Comparison of ENCODE assay signal across 2 cellular contexts in the genomic region with DNA sequence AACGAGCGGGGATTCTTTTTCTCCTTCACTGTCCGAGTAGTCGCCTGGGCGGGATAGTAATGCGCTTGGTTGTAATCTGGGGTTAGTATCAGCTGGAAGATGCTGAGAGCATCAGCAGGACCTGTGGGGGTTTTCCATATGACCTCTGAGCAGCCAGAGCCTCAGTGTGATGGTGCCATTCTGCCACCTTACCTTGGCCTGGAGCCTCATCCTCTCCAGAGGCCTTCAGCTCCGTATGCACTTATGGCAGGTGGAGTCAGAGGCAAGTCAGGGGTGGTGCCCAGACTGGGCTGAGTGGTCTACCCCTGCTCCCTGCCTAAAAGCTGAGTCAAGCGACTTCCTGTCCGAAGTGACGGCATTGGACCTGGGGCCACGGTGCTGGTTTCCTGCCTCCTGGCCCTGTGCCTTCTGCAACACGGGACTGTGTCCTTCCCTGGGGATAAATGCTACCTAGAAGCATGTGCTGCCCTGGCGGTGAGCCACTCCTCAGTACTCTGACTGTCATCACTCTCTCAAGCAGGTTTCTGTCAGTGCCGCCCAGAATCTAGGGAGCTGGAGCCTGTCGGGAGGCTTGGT.
TF ChIP-seq lines count a peak whose summit lies in the region.

No MANE protein-coding gene starts in this region.

TF ChIP-seq in liver, 16 proteins besides CTCF, POLR2A, EP300 and RAD21:
- TF ChIP-seq GABPA (IDR thresholded peaks at IDR 0.05 in 1 of 2, conservative IDR thresholded peaks at IDR 0.05 in 1 of 2) (no peak), TAF1 (conservative IDR thresholded peaks at IDR 0.05) (no peak), SP1 (IDR thresholded peaks at IDR 0.05) (no peak), HNF4A (conservative IDR thresholded peaks at IDR 0.05) (no peak), FOXA1 (IDR thresholded peaks at IDR 0.05) (no peak), HNF4G (IDR thresholded peaks at IDR 0.05) (no peak), FOXA2 (IDR thresholded peaks at IDR 0.05) (no peak), YY1 (IDR thresholded peaks at IDR 0.05) (no peak), EGR1 (IDR thresholded peaks at IDR 0.05; ENCODE audit: low read depth in 2 of 2) (no peak)
- TF ChIP-seq, protein P1, sequence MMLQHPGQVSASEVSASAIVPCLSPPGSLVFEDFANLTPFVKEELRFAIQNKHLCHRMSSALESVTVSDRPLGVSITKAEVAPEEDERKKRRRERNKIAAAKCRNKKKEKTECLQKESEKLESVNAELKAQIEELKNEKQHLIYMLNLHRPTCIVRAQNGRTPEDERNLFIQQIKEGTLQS (IDR thresholded peaks at IDR 0.05), result no peak
- TF ChIP-seq, protein P2, sequence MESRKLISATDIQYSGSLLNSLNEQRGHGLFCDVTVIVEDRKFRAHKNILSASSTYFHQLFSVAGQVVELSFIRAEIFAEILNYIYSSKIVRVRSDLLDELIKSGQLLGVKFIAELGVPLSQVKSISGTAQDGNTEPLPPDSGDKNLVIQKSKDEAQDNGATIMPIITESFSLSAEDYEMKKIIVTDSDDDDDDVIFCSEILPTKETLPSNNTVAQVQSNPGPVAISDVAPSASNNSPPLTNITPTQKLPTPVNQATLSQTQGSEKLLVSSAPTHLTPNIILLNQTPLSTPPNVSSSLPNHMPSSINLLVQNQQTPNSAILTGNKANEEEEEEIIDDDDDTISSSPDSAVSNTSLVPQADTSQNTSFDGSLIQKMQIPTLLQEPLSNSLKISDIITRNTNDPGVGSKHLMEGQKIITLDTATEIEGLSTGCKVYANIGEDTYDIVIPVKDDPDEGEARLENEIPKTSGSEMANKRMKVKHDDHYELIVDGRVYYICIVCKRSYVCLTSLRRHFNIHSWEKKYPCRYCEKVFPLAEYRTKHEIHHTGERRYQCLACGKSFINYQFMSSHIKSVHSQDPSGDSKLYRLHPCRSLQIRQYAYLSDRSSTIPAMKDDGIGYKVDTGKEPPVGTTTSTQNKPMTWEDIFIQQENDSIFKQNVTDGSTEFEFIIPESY (IDR thresholded peaks at IDR 0.05), result no peak
- TF ChIP-seq, protein P3, sequence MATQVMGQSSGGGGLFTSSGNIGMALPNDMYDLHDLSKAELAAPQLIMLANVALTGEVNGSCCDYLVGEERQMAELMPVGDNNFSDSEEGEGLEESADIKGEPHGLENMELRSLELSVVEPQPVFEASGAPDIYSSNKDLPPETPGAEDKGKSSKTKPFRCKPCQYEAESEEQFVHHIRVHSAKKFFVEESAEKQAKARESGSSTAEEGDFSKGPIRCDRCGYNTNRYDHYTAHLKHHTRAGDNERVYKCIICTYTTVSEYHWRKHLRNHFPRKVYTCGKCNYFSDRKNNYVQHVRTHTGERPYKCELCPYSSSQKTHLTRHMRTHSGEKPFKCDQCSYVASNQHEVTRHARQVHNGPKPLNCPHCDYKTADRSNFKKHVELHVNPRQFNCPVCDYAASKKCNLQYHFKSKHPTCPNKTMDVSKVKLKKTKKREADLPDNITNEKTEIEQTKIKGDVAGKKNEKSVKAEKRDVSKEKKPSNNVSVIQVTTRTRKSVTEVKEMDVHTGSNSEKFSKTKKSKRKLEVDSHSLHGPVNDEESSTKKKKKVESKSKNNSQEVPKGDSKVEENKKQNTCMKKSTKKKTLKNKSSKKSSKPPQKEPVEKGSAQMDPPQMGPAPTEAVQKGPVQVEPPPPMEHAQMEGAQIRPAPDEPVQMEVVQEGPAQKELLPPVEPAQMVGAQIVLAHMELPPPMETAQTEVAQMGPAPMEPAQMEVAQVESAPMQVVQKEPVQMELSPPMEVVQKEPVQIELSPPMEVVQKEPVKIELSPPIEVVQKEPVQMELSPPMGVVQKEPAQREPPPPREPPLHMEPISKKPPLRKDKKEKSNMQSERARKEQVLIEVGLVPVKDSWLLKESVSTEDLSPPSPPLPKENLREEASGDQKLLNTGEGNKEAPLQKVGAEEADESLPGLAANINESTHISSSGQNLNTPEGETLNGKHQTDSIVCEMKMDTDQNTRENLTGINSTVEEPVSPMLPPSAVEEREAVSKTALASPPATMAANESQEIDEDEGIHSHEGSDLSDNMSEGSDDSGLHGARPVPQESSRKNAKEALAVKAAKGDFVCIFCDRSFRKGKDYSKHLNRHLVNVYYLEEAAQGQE (IDR thresholded peaks at IDR 0.05), result no peak
- TF ChIP-seq, protein P4, sequence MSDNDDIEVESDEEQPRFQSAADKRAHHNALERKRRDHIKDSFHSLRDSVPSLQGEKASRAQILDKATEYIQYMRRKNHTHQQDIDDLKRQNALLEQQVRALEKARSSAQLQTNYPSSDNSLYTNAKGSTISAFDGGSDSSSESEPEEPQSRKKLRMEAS (IDR thresholded peaks at IDR 0.05), result no peak

TF ChIP-seq in HepG2, 621 proteins besides CTCF, POLR2A, EP300 and RAD21:
- TF ChIP-seq, protein P5, sequence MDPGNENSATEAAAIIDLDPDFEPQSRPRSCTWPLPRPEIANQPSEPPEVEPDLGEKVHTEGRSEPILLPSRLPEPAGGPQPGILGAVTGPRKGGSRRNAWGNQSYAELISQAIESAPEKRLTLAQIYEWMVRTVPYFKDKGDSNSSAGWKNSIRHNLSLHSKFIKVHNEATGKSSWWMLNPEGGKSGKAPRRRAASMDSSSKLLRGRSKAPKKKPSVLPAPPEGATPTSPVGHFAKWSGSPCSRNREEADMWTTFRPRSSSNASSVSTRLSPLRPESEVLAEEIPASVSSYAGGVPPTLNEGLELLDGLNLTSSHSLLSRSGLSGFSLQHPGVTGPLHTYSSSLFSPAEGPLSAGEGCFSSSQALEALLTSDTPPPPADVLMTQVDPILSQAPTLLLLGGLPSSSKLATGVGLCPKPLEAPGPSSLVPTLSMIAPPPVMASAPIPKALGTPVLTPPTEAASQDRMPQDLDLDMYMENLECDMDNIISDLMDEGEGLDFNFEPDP (CRISPR knock-in tag; conservative IDR thresholded peaks at IDR 0.05), result no peak
- TF ChIP-seq, protein P6, sequence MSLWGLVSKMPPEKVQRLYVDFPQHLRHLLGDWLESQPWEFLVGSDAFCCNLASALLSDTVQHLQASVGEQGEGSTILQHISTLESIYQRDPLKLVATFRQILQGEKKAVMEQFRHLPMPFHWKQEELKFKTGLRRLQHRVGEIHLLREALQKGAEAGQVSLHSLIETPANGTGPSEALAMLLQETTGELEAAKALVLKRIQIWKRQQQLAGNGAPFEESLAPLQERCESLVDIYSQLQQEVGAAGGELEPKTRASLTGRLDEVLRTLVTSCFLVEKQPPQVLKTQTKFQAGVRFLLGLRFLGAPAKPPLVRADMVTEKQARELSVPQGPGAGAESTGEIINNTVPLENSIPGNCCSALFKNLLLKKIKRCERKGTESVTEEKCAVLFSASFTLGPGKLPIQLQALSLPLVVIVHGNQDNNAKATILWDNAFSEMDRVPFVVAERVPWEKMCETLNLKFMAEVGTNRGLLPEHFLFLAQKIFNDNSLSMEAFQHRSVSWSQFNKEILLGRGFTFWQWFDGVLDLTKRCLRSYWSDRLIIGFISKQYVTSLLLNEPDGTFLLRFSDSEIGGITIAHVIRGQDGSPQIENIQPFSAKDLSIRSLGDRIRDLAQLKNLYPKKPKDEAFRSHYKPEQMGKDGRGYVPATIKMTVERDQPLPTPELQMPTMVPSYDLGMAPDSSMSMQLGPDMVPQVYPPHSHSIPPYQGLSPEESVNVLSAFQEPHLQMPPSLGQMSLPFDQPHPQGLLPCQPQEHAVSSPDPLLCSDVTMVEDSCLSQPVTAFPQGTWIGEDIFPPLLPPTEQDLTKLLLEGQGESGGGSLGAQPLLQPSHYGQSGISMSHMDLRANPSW (CRISPR knock-in tag; IDR thresholded peaks at IDR 0.05; ENCODE audit: borderline replicate concordance), result no peak
- TF ChIP-seq ESRRA (CRISPR knock-in tag; IDR thresholded peaks at IDR 0.05; ENCODE audit: low read depth) (no peak), MED1 (CRISPR knock-in tag; IDR thresholded peaks at IDR 0.05) (no peak), ZNF841 (CRISPR knock-in tag; IDR thresholded peaks at IDR 0.05; ENCODE audit: borderline replicate concordance) (no peak), JUND (CRISPR knock-in tag; IDR thresholded peaks at IDR 0.05) (no peak), RXRA (CRISPR knock-in tag; IDR thresholded peaks at IDR 0.05) (no peak), PAWR (CRISPR knock-in tag; IDR thresholded peaks at IDR 0.05; ENCODE audit: borderline replicate concordance) (no peak), SNAPC2 (CRISPR knock-in tag; IDR thresholded peaks at IDR 0.05) (no peak), ZNF780A (CRISPR knock-in tag; IDR thresholded peaks at IDR 0.05) (no peak), KAT7 (CRISPR knock-in tag; IDR thresholded peaks at IDR 0.05; ENCODE audit: borderline replicate concordance) (no peak)
- TF ChIP-seq, protein P7, sequence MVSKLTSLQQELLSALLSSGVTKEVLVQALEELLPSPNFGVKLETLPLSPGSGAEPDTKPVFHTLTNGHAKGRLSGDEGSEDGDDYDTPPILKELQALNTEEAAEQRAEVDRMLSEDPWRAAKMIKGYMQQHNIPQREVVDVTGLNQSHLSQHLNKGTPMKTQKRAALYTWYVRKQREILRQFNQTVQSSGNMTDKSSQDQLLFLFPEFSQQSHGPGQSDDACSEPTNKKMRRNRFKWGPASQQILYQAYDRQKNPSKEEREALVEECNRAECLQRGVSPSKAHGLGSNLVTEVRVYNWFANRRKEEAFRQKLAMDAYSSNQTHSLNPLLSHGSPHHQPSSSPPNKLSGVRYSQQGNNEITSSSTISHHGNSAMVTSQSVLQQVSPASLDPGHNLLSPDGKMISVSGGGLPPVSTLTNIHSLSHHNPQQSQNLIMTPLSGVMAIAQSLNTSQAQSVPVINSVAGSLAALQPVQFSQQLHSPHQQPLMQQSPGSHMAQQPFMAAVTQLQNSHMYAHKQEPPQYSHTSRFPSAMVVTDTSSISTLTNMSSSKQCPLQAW (CRISPR knock-in tag; IDR thresholded peaks at IDR 0.05), result no peak
- TF ChIP-seq, protein P8, sequence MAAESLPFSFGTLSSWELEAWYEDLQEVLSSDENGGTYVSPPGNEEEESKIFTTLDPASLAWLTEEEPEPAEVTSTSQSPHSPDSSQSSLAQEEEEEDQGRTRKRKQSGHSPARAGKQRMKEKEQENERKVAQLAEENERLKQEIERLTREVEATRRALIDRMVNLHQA (CRISPR knock-in tag; IDR thresholded peaks at IDR 0.05), result no peak
- TF ChIP-seq, protein P9, sequence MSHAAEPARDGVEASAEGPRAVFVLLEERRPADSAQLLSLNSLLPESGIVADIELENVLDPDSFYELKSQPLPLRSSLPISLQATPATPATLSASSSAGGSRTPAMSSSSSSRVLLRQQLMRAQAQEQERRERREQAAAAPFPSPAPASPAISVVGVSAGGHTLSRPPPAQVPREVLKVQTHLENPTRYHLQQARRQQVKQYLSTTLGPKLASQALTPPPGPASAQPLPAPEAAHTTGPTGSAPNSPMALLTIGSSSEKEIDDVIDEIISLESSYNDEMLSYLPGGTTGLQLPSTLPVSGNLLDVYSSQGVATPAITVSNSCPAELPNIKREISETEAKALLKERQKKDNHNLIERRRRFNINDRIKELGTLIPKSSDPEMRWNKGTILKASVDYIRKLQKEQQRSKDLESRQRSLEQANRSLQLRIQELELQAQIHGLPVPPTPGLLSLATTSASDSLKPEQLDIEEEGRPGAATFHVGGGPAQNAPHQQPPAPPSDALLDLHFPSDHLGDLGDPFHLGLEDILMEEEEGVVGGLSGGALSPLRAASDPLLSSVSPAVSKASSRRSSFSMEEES (CRISPR knock-in tag; IDR thresholded peaks at IDR 0.05), result no peak
